In the genomic region with DNA sequence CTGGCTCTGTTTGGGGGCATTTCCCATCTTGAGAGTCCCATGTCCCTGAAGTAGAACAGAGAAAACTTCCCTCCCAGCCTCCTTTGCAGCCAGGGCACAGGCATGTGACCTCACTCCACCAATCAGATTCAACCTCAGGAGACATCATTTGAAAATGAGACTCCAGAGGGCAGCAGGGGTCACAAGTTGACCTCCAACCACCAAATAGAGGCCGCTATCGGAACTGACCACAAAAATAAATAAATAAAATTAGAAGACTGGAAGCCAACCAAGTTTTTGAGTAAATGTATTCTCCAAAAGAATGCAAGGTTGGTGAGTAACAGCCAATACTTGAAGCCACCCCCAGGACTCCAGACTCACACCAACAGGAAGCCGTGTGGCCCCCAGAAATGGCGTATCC, we compare ENCODE assay signal across 1 cellular context.
TF ChIP-seq lines count a peak whose summit lies in the region.

No MANE protein-coding gene starts in this region.

TF ChIP-seq in HepG2, 621 proteins besides CTCF, POLR2A, EP300 and RAD21 (continued from another document):
- TF ChIP-seq, protein P1, sequence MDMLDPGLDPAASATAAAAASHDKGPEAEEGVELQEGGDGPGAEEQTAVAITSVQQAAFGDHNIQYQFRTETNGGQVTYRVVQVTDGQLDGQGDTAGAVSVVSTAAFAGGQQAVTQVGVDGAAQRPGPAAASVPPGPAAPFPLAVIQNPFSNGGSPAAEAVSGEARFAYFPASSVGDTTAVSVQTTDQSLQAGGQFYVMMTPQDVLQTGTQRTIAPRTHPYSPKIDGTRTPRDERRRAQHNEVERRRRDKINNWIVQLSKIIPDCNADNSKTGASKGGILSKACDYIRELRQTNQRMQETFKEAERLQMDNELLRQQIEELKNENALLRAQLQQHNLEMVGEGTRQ (IDR thresholded peaks at IDR 0.05; ENCODE audit: low read depth, low read length) = no peak; the same call in 1 of the 2 replicates
- TF ChIP-seq, protein P1 (CRISPR knock-in tag; IDR thresholded peaks at IDR 0.05; ENCODE audit: borderline replicate concordance) = peak; percentile 54; the same call in 1 of the 2 replicates
- TF ChIP-seq CHD2 (IDR thresholded peaks at IDR 0.05; ENCODE audit: low read depth, low read length) (no peak), ZNF143 (CRISPR knock-in tag; IDR thresholded peaks at IDR 0.05) (0 out of 2 replicates have a peak, but pooled peaks have one; percentile 16), NR2F6 (IDR thresholded peaks at IDR 0.05) (0 out of 2 replicates have a peak, but pooled peaks have one; percentile 16), NR2F6 (CRISPR knock-in tag; IDR thresholded peaks at IDR 0.05) (no peak), NFYC (CRISPR knock-in tag; IDR thresholded peaks at IDR 0.05) (peak; percentile 74), NFYB (CRISPR knock-in tag; IDR thresholded peaks at IDR 0.05) (peak; percentile 44; the same call in 1 of the 2 replicates)
- TF ChIP-seq, protein P2, sequence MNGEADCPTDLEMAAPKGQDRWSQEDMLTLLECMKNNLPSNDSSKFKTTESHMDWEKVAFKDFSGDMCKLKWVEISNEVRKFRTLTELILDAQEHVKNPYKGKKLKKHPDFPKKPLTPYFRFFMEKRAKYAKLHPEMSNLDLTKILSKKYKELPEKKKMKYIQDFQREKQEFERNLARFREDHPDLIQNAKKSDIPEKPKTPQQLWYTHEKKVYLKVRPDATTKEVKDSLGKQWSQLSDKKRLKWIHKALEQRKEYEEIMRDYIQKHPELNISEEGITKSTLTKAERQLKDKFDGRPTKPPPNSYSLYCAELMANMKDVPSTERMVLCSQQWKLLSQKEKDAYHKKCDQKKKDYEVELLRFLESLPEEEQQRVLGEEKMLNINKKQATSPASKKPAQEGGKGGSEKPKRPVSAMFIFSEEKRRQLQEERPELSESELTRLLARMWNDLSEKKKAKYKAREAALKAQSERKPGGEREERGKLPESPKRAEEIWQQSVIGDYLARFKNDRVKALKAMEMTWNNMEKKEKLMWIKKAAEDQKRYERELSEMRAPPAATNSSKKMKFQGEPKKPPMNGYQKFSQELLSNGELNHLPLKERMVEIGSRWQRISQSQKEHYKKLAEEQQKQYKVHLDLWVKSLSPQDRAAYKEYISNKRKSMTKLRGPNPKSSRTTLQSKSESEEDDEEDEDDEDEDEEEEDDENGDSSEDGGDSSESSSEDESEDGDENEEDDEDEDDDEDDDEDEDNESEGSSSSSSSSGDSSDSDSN (CRISPR knock-in tag; IDR thresholded peaks at IDR 0.05) = no peak
